Comparison of ENCODE assay signal across 18 cellular contexts in the genomic region with DNA sequence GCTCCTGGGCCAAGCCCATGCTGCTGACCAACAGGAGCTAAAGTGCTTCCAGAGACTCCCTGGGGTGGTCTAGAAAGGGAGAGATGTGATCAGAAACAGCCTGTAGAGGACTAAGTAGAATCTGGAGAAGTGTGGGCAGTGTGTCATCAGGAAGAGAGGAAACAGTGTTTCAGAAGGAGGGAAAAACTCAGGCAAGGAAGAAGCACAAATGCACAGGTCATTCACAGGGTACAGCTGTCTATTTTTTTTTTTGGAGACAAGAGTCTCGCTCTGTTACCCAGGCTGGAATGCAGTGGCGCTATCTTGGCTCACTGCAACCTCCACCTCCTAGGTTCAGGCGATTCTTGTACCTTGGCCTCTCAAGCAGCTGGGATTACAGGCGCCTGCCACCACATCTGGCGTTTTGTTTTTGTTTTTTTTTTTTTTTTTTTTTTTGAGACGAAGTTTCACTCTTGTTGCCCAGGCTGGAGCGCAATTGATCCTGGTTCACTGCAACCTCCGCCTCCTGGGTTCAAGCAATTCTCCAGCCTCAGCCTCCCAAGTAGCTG.
DNase-seq lines count a peak whose midpoint lies in the region; FAIRE-seq and TF ChIP-seq lines count a peak whose summit lies in the region.
"Had no signal": no experiment of that assay in that cellular context is flagged by ENCODE, and none has a peak within 500 bp of the region (broad histone marks: within the 10 kb centered on the region; RNA-seq: fewer than 3 reads in every experiment).

No MANE protein-coding gene starts in this region.

- TF ChIP-seq POLR2A in sigmoid colon (IDR thresholded peaks at IDR 0.05) (no peak), esophagus muscularis mucosa (IDR thresholded peaks at IDR 0.05; ENCODE audit: low read depth) (no peak)

- H3K23ac ChIP-seq in neuronal stem cell (ENCODE audit: low read depth, low read length, poor library complexity): no peak overlapping the region

- H2AK5ac ChIP-seq in neuronal stem cell (ENCODE audit: low read depth, low read length): no peak overlapping the region

- peak; percentile 82 for FAIRE-seq in RCC 7860 (lab: Jason Lieb, UNC)

- H2AFZ ChIP-seq in neuronal stem cell (ENCODE audit: low read length): no peak overlapping the region

- H3K4me1 ChIP-seq in sigmoid colon: peaks cover 0 to 71% (median 45%) of the 10 kb centered on the region in 4 donors
- peaks cover 17 to 20% of the 10 kb centered on the region in 2 donors for H3K4me1 ChIP-seq in neuronal stem cell (ENCODE audit: control insufficient read depth in 2 of 2, insufficient read depth in 1 of 2, low read depth in 1 of 2, low read length in 2 of 2)
- peaks cover 53 to 95% (median 66%) of the 10 kb centered on the region in 4 donors for H3K4me1 ChIP-seq in esophagus muscularis mucosa

- TF ChIP-seq EP300 in sigmoid colon (IDR thresholded peaks at IDR 0.05): no peak
- TF ChIP-seq EP300 in esophagus muscularis mucosa (IDR thresholded peaks at IDR 0.05): no peak

- peak overlapping the region; percentile 38 for H3K27ac Mint-ChIP-seq in T-helper 1 cell treated with Interleukin-12 subunit alpha and Interleukin-12 subunit beta and Interleukin-4 antibody, amounts not matched to agents 30 μg/mL and 1 μg/mL, for 36 hours
- H3K27ac Mint-ChIP-seq in glutamatergic neuron (ENCODE audit: unreplicated experiment): peak overlapping the region; percentile 17

- peaks cover 2% of the 10 kb centered on the region for H3K36me3 Mint-ChIP-seq in T-helper 1 cell treated with Interleukin-12 subunit alpha and Interleukin-12 subunit beta and Interleukin-4 antibody, amounts not matched to agents 30 μg/mL and 1 μg/mL, for 36 hours (ENCODE audit: low read depth)
- H3K36me3 Mint-ChIP-seq in glutamatergic neuron (ENCODE audit: unreplicated experiment): no peaks in the 10 kb centered on the region
- H3K36me3 Mint-ChIP-seq: CD14-positive monocyte had no signal

- H3K4me2 ChIP-seq in neuronal stem cell (ENCODE audit: insufficient read depth, low read length, poor library complexity, severe bottlenecking): no peak overlapping the region

- H3K4me3 Mint-ChIP-seq in T-helper 1 cell treated with Interleukin-12 subunit alpha and Interleukin-12 subunit beta and Interleukin-4 antibody, amounts not matched to agents 30 μg/mL and 1 μg/mL, for 36 hours: no peak overlapping the region
- H3K4me3 Mint-ChIP-seq in glutamatergic neuron (ENCODE audit: unreplicated experiment): peak overlapping the region; percentile 16
- H3K4me3 Mint-ChIP-seq: CD14-positive monocyte; naive thymus-derived CD8-positive, alpha-beta T cell had no signal

- H4K8ac ChIP-seq in neuronal stem cell (ENCODE audit: low read depth, low read length): no peak overlapping the region

- H4K91ac ChIP-seq in neuronal stem cell (ENCODE audit: low read depth, low read length, poor library complexity): no peak overlapping the region

- no peak overlapping the region for H3K18ac ChIP-seq in neuronal stem cell (ENCODE audit: low read length)

- H3K27ac ChIP-seq in sigmoid colon (peak overlapping the region in 2 of 4 donors; percentile 49 to 50), neuronal stem cell (replicated peaks; ENCODE audit: low read length) (no peak overlapping the region), esophagus muscularis mucosa (replicated peaks in 1 of 4) (no peak overlapping the region)
- H3K27ac ChIP-seq: ascending aorta had no signal

- no peaks in the 10 kb centered on the region for H3K4me1 Mint-ChIP-seq in T-helper 1 cell treated with Interleukin-12 subunit alpha and Interleukin-12 subunit beta and Interleukin-4 antibody, amounts not matched to agents 30 μg/mL and 1 μg/mL, for 36 hours (ENCODE audit: low read depth)
- H3K4me1 Mint-ChIP-seq in glutamatergic neuron (ENCODE audit: low read depth, unreplicated experiment): peaks cover 61% of the 10 kb centered on the region

- no peak overlapping the region for H3K4me3 ChIP-seq in sigmoid colon
- H3K4me3 ChIP-seq in neuronal stem cell (ENCODE audit: low read length in 2 of 2): no peak overlapping the region
- H3K4me3 ChIP-seq in esophagus muscularis mucosa: no peak overlapping the region
- H3K4me3 ChIP-seq: ascending aorta, MG63 had no signal

- peaks cover 7% of the 10 kb centered on the region for H3K79me1 ChIP-seq in neuronal stem cell (ENCODE audit: low read depth, low read length)

- intact Hi-C loops in sigmoid colon (cut with DNase I): loop anchor here (5.0 kb wide), 1 partner anchor 43 kb away; no protein-coding TSS in a partner anchor
- intact Hi-C loops in esophagus muscularis mucosa (cut with DNase I): no loop called here

- no peak overlapping the region for H2BK15ac ChIP-seq in neuronal stem cell (ENCODE audit: low read length)

- H3K27me3 Mint-ChIP-seq in T-helper 1 cell treated with Interleukin-12 subunit alpha and Interleukin-12 subunit beta and Interleukin-4 antibody, amounts not matched to agents 30 μg/mL and 1 μg/mL, for 36 hours (ENCODE audit: low read depth): no peaks in the 10 kb centered on the region
- peaks cover 5% of the 10 kb centered on the region for H3K27me3 Mint-ChIP-seq in glutamatergic neuron (ENCODE audit: unreplicated experiment)
- H3K27me3 Mint-ChIP-seq: naive thymus-derived CD8-positive, alpha-beta T cell had no signal

- H3K27me3 ChIP-seq in sigmoid colon (no peaks in the 10 kb centered on the region), neuronal stem cell (ENCODE audit: control insufficient read depth in 3 of 3, insufficient read depth in 3 of 3, low read depth in 1 of 3, low read length in 3 of 3) (no peaks in the 10 kb centered on the region), esophagus muscularis mucosa (no peaks in the 10 kb centered on the region)
- H3K27me3 ChIP-seq: ascending aorta, MG63 had no signal

- no peak overlapping the region for H2BK5ac ChIP-seq in neuronal stem cell (ENCODE audit: low read length)

- H3K9me3 ChIP-seq in sigmoid colon (no peaks in the 10 kb centered on the region), neuronal stem cell (replicated peaks in 1 of 2; ENCODE audit: control insufficient read depth in 2 of 2, insufficient read depth in 1 of 2, low read depth in 1 of 2, low read length in 2 of 2) (no peaks in the 10 kb centered on the region), esophagus muscularis mucosa (no peaks in the 10 kb centered on the region)
- H3K9me3 ChIP-seq: ascending aorta, MG63 had no signal

- no peak overlapping the region for H3K4ac ChIP-seq in neuronal stem cell (ENCODE audit: low read length)

- H3K9ac ChIP-seq in neuronal stem cell (ENCODE audit: low read depth, low read length, poor library complexity): no peak overlapping the region

- TF ChIP-seq CTCF in glutamatergic neuron (IDR thresholded peaks at IDR 0.05; ENCODE audit: partially characterized antibody, unreplicated experiment) (no peak), sigmoid colon (IDR thresholded peaks at IDR 0.05) (no peak), esophagus muscularis mucosa (IDR thresholded peaks at IDR 0.05) (no peak)

- DNase-seq in T-helper 1 cell (no peak), RCC 7860 (ENCODE audit: low spot score) (peak; percentile 82), glutamatergic neuron (no peak), sigmoid colon (peak; percentile 22), hepatic stellate cell (ENCODE audit: low spot score) (no peak), neuronal stem cell (ENCODE audit: low spot score) (no peak), esophagus muscularis mucosa (ENCODE audit: extremely low spot score) (no peak)
- DNase-seq: activated CD8-positive, alpha-beta memory T cell treated with anti-CD3 and anti-CD28 coated beads, Interleukin-2, amount 50 U/mL, for 4 hours; activated gamma-delta T cell; DMS79 treated with DMSO at 0.1 percent for 48 hours; naive thymus-derived CD8-positive, alpha-beta T cell; NCI-H1694 treated with DMSO at 0.1 percent for 48 hours; NCI-H510A; stimulated activated CD4-positive, alpha-beta T cell treated with anti-CD3 and anti-CD28 coated beads, Interleukin-15, amount 100 ng/mL, for 24 hours had no signal

- 88 to 92% methylated on average over 8 of the region's 8 CpGs for WGBS in sigmoid colon, 2 donors
- WGBS in neuronal stem cell (ENCODE audit: extremely low coverage in 2 of 2, insufficient read length in 2 of 2, insufficient replicate concordance in 1 of 2), 2 donors: no CpG with 5 or more reads among the region's 8 CpGs
- WGBS in esophagus muscularis mucosa: 91% methylated on average over 8 of the region's 8 CpGs

- no peak overlapping the region for H3K14ac ChIP-seq in neuronal stem cell (ENCODE audit: low read length)

- H2BK12ac ChIP-seq in neuronal stem cell (ENCODE audit: low read length): no peak overlapping the region

- H2BK120ac ChIP-seq in neuronal stem cell (ENCODE audit: low read depth, low read length): no peak overlapping the region

- no peaks in the 10 kb centered on the region for H3K9me3 Mint-ChIP-seq in T-helper 1 cell treated with Interleukin-12 subunit alpha and Interleukin-12 subunit beta and Interleukin-4 antibody, amounts not matched to agents 30 μg/mL and 1 μg/mL, for 36 hours
- H3K9me3 Mint-ChIP-seq in glutamatergic neuron (ENCODE audit: unreplicated experiment): peaks cover 21% of the 10 kb centered on the region
- H3K9me3 Mint-ChIP-seq: naive thymus-derived CD8-positive, alpha-beta T cell had no signal

- H3K36me3 ChIP-seq in sigmoid colon: no peaks in the 10 kb centered on the region
- H3K36me3 ChIP-seq in neuronal stem cell (replicated peaks in 1 of 2; ENCODE audit: control insufficient read depth in 2 of 2, insufficient read depth in 2 of 2, low read length in 2 of 2): no peaks in the 10 kb centered on the region
- H3K36me3 ChIP-seq in esophagus muscularis mucosa: no peaks in the 10 kb centered on the region
- H3K36me3 ChIP-seq: ascending aorta had no signal

Comparison
In these comparisons a context has a peak if more than half of its experiments do, and no peak if none do; other contexts are left out.
1. DNase-seq: peak in RCC 7860 (single experiment) and sigmoid colon (single experiment); none in T-helper 1 cell (0 of 5), glutamatergic neuron (single experiment), hepatic stellate cell (single experiment), neuronal stem cell (single experiment) and esophagus muscularis mucosa (single experiment).